13 cellular contexts compared by ENCODE assay signal in genomic region chr11:11895672-11896071, GRCh38. TPM values are rescaled to one million over a fixed set of nuclear protein-coding genes. Genes with fewer than 3 reads are reported as not detected.
DNase-seq lines count a peak whose midpoint lies in the region; ATAC-seq and TF ChIP-seq lines count a peak whose summit lies in the region.
"Had no signal": no experiment of that assay in that cellular context is flagged by ENCODE, and none has a peak within 500 bp of the region (broad histone marks: within the 10 kb centered on the region; RNA-seq: fewer than 3 reads in every experiment).

No MANE protein-coding gene starts in this region.

- no peak overlapping the region for H3K4me3 Mint-ChIP-seq in activated T-cell treated with anti-CD3 and anti-CD28 coated beads, Interleukin-2, amount 50 U/mL, for 24 hours
- no peak overlapping the region for H3K4me3 Mint-ChIP-seq in GM23338
- H3K4me3 Mint-ChIP-seq: naive B cell had no signal

- H3K27me3 ChIP-seq in dorsolateral prefrontal cortex (no peaks in the 10 kb centered on the region), GM23338 (ENCODE audit: insufficient read depth) (no peaks in the 10 kb centered on the region)
- H3K27me3 ChIP-seq: SJCRH30, upper lobe of left lung had no signal

- H3K9me3 Mint-ChIP-seq in activated T-cell treated with anti-CD3 and anti-CD28 coated beads, Interleukin-2, amount 50 U/mL, for 24 hours: no peaks in the 10 kb centered on the region
- H3K9me3 Mint-ChIP-seq in GM23338: no peaks in the 10 kb centered on the region
- H3K9me3 Mint-ChIP-seq: naive B cell had no signal

- no peaks in the 10 kb centered on the region for H3K9me2 ChIP-seq in GM23338 (ENCODE audit: insufficient read depth)

- TF ChIP-seq CTCF in dorsolateral prefrontal cortex (IDR thresholded peaks at IDR 0.05 in 54 of 56, conservative IDR thresholded peaks at IDR 0.05 in 2 of 56; ENCODE audit: low read depth in 1 of 56, partially characterized antibody in 56 of 56): peak in 32 of 56 donors; percentile 6 to 51 (median 28)
- TF ChIP-seq CTCF in retinal pigment epithelial cell (conservative IDR thresholded peaks at IDR 0.05; ENCODE audit: low read depth, low read length): peak; percentile 19
- no peak; a peak in 1 of 4 replicates for TF ChIP-seq CTCF in GM23338 (conservative IDR thresholded peaks at IDR 0.05; ENCODE audit: low read depth in 2 of 2)

- DNase-seq in activated T-cell treated with anti-CD3 and anti-CD28 coated beads, Interleukin-2, amount 50 U/mL, for 24 hours: no peak
- no peak for DNase-seq in activated T-cell treated with anti-CD3 and anti-CD28 coated beads, Interleukin-2, amount 50 U/mL, for 1 hour
- DNase-seq in OCI-M1 (lab: John Stamatoyannopoulos, UW) (peak; percentile 11), dorsolateral prefrontal cortex (no peak), retinal pigment epithelial cell (ENCODE audit: low read depth) (no peak), NOMO-1 (lab: John Stamatoyannopoulos, UW; ENCODE audit: unreplicated experiment in 2 of 2) (no peak), GM23338 (ENCODE audit: low spot score) (no peak)
- DNase-seq: DND-41, naive B cell, SJCRH30, upper lobe of left lung had no signal

- ATAC-seq in HG03354 (IDR thresholded peaks at IDR 0.05; ENCODE audit: poor library complexity, severe bottlenecking, unreplicated experiment) (no peak), GM23338 (no peak)

- H3F3A ChIP-seq in GM23338 (replicated peaks; ENCODE audit: low read depth): no peaks in the 10 kb centered on the region

- no peaks in the 10 kb centered on the region for H3K79me2 ChIP-seq in GM23338 (replicated peaks; ENCODE audit: insufficient read depth)

- H3K4me1 Mint-ChIP-seq in activated T-cell treated with anti-CD3 and anti-CD28 coated beads, Interleukin-2, amount 50 U/mL, for 24 hours (ENCODE audit: low read depth): peaks cover 3% of the 10 kb centered on the region
- peaks cover 8% of the 10 kb centered on the region; the same call in 1 of the 3 replicates for H3K4me1 Mint-ChIP-seq in GM23338
- H3K4me1 Mint-ChIP-seq: naive B cell had no signal

- H3K4me1 ChIP-seq in GM23338 (ENCODE audit: insufficient read depth): peaks cover 9% of the 10 kb centered on the region; the same call in 1 of the 2 replicates
- H3K4me1 ChIP-seq: SJCRH30 had no signal

- H2AFZ ChIP-seq in GM23338: no peak overlapping the region

- H3K27ac ChIP-seq in dorsolateral prefrontal cortex (peak overlapping the region in 3 of 59 donors; percentile 2 to 25 (median 14)), GM23338 (ENCODE audit: low read depth) (no peak overlapping the region)
- H3K27ac ChIP-seq: epithelial cell of prostate, SJCRH30, upper lobe of left lung had no signal

- H3K36me3 Mint-ChIP-seq in activated T-cell treated with anti-CD3 and anti-CD28 coated beads, Interleukin-2, amount 50 U/mL, for 24 hours (ENCODE audit: low read depth): peaks cover 65% of the 10 kb centered on the region
- H3K36me3 Mint-ChIP-seq in GM23338 (ENCODE audit: low read depth): no peaks in the 10 kb centered on the region

- H3K27ac Mint-ChIP-seq in activated T-cell treated with anti-CD3 and anti-CD28 coated beads, Interleukin-2, amount 50 U/mL, for 24 hours: peak overlapping the region; percentile 20
- no peak overlapping the region for H3K27ac Mint-ChIP-seq in GM23338

- no peak overlapping the region for H3K4me3 ChIP-seq in dorsolateral prefrontal cortex
- H3K4me3 ChIP-seq in retinal pigment epithelial cell (ENCODE audit: low read length): no peak overlapping the region
- H3K4me3 ChIP-seq in GM23338: no peak overlapping the region
- H3K4me3 ChIP-seq: SJCRH30, upper lobe of left lung had no signal

- no peaks in the 10 kb centered on the region for H3K27me3 Mint-ChIP-seq in activated T-cell treated with anti-CD3 and anti-CD28 coated beads, Interleukin-2, amount 50 U/mL, for 24 hours
- H3K27me3 Mint-ChIP-seq in GM23338 (ENCODE audit: insufficient read depth, low read depth, poor library complexity): no peaks in the 10 kb centered on the region
- H3K27me3 Mint-ChIP-seq: naive B cell had no signal

- H4K20me1 ChIP-seq in GM23338 (replicated peaks; ENCODE audit: insufficient read depth): 0 out of 2 replicates have a peak, but pooled peaks cover 2% of the 10 kb centered on the region

- H3K36me3 ChIP-seq in GM23338 (ENCODE audit: insufficient read depth): 0 out of 2 replicates have a peak, but pooled peaks cover 4% of the 10 kb centered on the region

- H3K4me2 ChIP-seq in GM23338: no peak overlapping the region

- intact Hi-C loops in dorsolateral prefrontal cortex (cut with DNase I): no loop called here

TF ChIP-seq in GM23338, 12 proteins besides CTCF, POLR2A, EP300 and RAD21 (continues in another document):
- TF ChIP-seq ETS1 (IDR thresholded peaks at IDR 0.05) (no peak), NANOG (IDR thresholded peaks at IDR 0.05; ENCODE audit: borderline replicate concordance) (no peak), EZH2phosphoT487 (IDR thresholded peaks at IDR 0.05; ENCODE audit: unreplicated experiment) (no peak), STAT1 (IDR thresholded peaks at IDR 0.05; ENCODE audit: unreplicated experiment) (no peak), CREB1 (CRISPR knock-in tag; IDR thresholded peaks at IDR 0.05; ENCODE audit: low read depth) (no peak), ZNF462 (CRISPR knock-in tag; IDR thresholded peaks at IDR 0.05) (no peak), ZNF331 (CRISPR knock-in tag; IDR thresholded peaks at IDR 0.05; ENCODE audit: low read depth) (no peak), POLR2AphosphoS5 (IDR thresholded peaks at IDR 0.05; ENCODE audit: low read depth) (no peak), EZH2 (IDR thresholded peaks at IDR 0.05; ENCODE audit: low read depth, unreplicated experiment) (no peak)

RNA-seq across cellular contexts. Expression of gene USP47, which starts 53.9 kb away (rescaled TPM):
- total RNA-seq in dorsolateral prefrontal cortex: 10 to 100 TPM; 49.7 to 92.3 (median 69.2) TPM
- 32.1 and 36.7 TPM in 2 replicates for total RNA-seq in GM23338 (2014; rRNA removed; shearing (Covaris generic))
- 15.5 and 16.3 TPM in 2 replicates for polyA plus RNA-seq in GM23338 (2016; fragmentation: Nextera tagmentation; extraction: Ambion mirVana)

Comparison
In these comparisons a context has a peak if more than half of its experiments do, and no peak if none do; other contexts are left out.
1. CTCF ChIP-seq: peak in dorsolateral prefrontal cortex (32 of 56) and retinal pigment epithelial cell (single experiment); none in GM23338 (0 of 2).